ENCODE assay signal across 20 cellular contexts in the genomic region with DNA sequence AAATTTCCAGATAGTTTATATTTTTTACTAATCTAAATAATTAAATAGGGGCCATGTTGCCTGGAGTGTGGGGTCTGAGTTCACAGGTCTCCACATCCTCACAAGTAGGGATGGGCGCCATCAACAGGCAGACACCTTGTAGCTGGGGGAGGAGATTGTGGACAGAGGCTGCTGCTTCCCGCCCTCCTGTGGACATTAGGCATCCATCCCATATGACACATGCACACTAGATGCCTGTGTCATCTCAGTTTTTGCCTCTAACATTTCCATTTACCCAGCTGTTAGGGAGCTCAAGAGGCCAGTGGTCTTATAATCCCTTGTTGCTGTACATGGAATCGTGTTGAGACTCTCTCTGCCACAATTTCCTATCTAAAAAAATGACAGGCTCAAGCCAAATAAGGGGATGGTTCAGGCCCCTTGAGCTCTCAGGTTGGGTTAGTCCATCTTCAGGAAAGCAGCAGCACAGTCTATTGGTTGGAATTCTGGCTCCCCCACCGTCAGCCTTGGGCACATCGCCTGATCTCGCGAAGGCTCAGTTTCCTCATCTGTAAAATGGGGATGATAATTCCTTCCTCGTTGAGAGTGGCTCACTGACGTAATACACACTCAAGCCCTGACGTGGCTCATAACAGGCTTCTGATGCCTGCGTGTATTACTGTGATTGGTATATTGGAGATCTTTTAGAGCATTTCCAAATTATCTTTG. TPM values are rescaled to one million over a fixed set of nuclear protein-coding genes. Genes with fewer than 3 reads are reported as not detected.
"Had no signal": no experiment of that assay in that cellular context is flagged by ENCODE, and none has a peak within 500 bp of the region (broad histone marks: within the 10 kb centered on the region; RNA-seq: fewer than 3 reads in every experiment).

No MANE protein-coding gene starts in this region.

- H3K27ac ChIP-seq: ascending aorta, esophagus muscularis mucosa, prostate gland, transverse colon had no signal

- H3K4me3 ChIP-seq: ascending aorta, esophagus muscularis mucosa, mucosa of descending colon, prostate gland, transverse colon had no signal

- FAIRE-seq: bronchial epithelial cell, endometrium had no signal

- H3K4me1 ChIP-seq: ascending aorta, esophagus muscularis mucosa, prostate gland had no signal

- H3K36me3 ChIP-seq: ascending aorta, esophagus muscularis mucosa, prostate gland, transverse colon had no signal

- DNase-seq: activated CD4-positive, alpha-beta memory T cell treated with anti-CD3 and anti-CD28 coated beads for 36 hours; activated CD4-positive, alpha-beta T cell treated with anti-CD3 and anti-CD28 coated beads for 1 hour; activated naive CD4-positive, alpha-beta T cell; activated naive CD8-positive, alpha-beta T cell treated with anti-CD3 and anti-CD28 coated beads, Interleukin-2, amount 50 U/mL, for 24 hours; activated T-cell treated with anti-CD3 and anti-CD28 coated beads, Interleukin-2, amount 50 U/mL, for 4 hours; left colon; mammary epithelial cell; occipital lobe; stimulated activated CD4-positive, alpha-beta T cell treated with anti-CD3 and anti-CD28 coated beads, Interleukin-2, amount 100 ng/mL, for 24 hours; stimulated activated naive CD4-positive, alpha-beta T cell; substantia nigra; transverse colon had no signal

- H3K9me3 ChIP-seq: ascending aorta, esophagus muscularis mucosa, mucosa of descending colon, prostate gland, transverse colon had no signal

RNA-seq across cellular contexts. Expression of a gene that starts 13.6 kb away (rescaled TPM):
- total RNA-seq: activated CD4-positive, alpha-beta memory T cell treated with anti-CD3 and anti-CD28 coated beads for 36 hours; ascending aorta; esophagus muscularis mucosa; mammary epithelial cell; naive thymus-derived CD8-positive, alpha-beta T cell; prostate gland; sciatic nerve had no signal
